Comparison of ENCODE assay signal across 8 cellular contexts in genomic region chr16:83952940-83953795, GRCh38. TPM values are rescaled to one million over a fixed set of nuclear protein-coding genes. Genes with fewer than 3 reads are reported as not detected.
DNase-seq lines count a peak whose midpoint lies in the region; ATAC-seq and TF ChIP-seq lines count a peak whose summit lies in the region.

TSS of gene OSGIN1 (plus strand) at chr16:83953240. CDS start at chr16:83957672, 4,432 bp downstream.

- H3K4me1 ChIP-seq in iPS-20b (ENCODE audit: insufficient read depth, low read length) (peaks cover 5% of the 10 kb centered on the region; the same call in 1 of the 2 replicates), skeletal muscle satellite cell (ENCODE audit: control insufficient read depth, insufficient read depth, low read length) (peaks cover 19% of the 10 kb centered on the region)

- H3K9ac ChIP-seq in iPS-20b (ENCODE audit: low read depth, low read length), result peak within 1 kb of the TSS; percentile 37; the same call in 1 of the 2 replicates
- peak within 1 kb of the TSS; percentile 86 for H3K9ac ChIP-seq in skeletal muscle satellite cell (ENCODE audit: low read depth, low read length)

- peak within 1 kb of the TSS; percentile 98 for H3K4me2 ChIP-seq in skeletal muscle satellite cell (ENCODE audit: low read length)

- H3K36me3 ChIP-seq in brain microvascular endothelial cell (replicated peaks), result no peaks in the 10 kb centered on the region
- H3K36me3 ChIP-seq in iPS-20b (ENCODE audit: insufficient read depth, low read depth, low read length), result no peaks in the 10 kb centered on the region
- H3K36me3 ChIP-seq in skeletal muscle satellite cell (ENCODE audit: insufficient read depth, low read length), result peaks cover 2% of the 10 kb centered on the region

- H3K4me3 ChIP-seq in brain microvascular endothelial cell (ENCODE audit: low read depth, low read length) (peak within 1 kb of the TSS; percentile 66), iPS-20b (ENCODE audit: low read length) (peak within 1 kb of the TSS; percentile 70), skeletal muscle satellite cell (ENCODE audit: low read length) (peak within 1 kb of the TSS; percentile 85)

- ATAC-seq in GM18502 (IDR thresholded peaks at IDR 0.05; ENCODE audit: poor library complexity, unreplicated experiment) (peak; percentile 88), HG02840 (IDR thresholded peaks at IDR 0.05; ENCODE audit: low FRiP score, unreplicated experiment) (peak; percentile 76)

- H3K9me3 ChIP-seq in iPS-20b (ENCODE audit: insufficient read depth, low read depth, low read length) (no peaks in the 10 kb centered on the region), skeletal muscle satellite cell (replicated peaks; ENCODE audit: low read length) (no peaks in the 10 kb centered on the region)

- H3K27me3 ChIP-seq in brain microvascular endothelial cell (replicated peaks) (no peaks in the 10 kb centered on the region), iPS-20b (ENCODE audit: insufficient read depth, low read length) (no peaks in the 10 kb centered on the region; the same call in 1 of the 2 replicates), skeletal muscle satellite cell (ENCODE audit: control insufficient read depth, insufficient read depth, low read length) (no peaks in the 10 kb centered on the region)

- TF ChIP-seq CTCF in brain microvascular endothelial cell (IDR thresholded peaks at IDR 0.05; ENCODE audit: low read depth, low read length, missing control alignments), result no peak

- DNase-seq in NCI-H146 treated with DMSO at 0.1 percent for 48 hours (lab: John Stamatoyannopoulos, UW; ENCODE audit: unreplicated experiment) (peak; percentile 32), UCSD-AML1 (lab: John Stamatoyannopoulos, UW; ENCODE audit: unreplicated experiment) (peak; percentile 86), brain microvascular endothelial cell (peak; percentile 91)
- no peak for DNase-seq in effector CD8-positive, alpha-beta T cell (lab: John Stamatoyannopoulos, UW)

- in situ Hi-C loops in brain microvascular endothelial cell (cut with HindIII; ENCODE audit: low pct_ligation_motif_present, low sequenced_read_pairs), result no loop called here

- H3K27ac ChIP-seq in brain microvascular endothelial cell (peak within 1 kb of the TSS; percentile 69), iPS-20b (ENCODE audit: low read length) (no peak within 1 kb of the TSS)

RNA-seq across cellular contexts. Expression of gene OSGIN1, which starts in this region (rescaled TPM):
- 2.2 and 3.5 TPM in 2 replicates for total RNA-seq in skeletal muscle satellite cell (2012; rRNA removed)
